ENCODE assay signal across 3 cellular contexts in the genomic region with DNA sequence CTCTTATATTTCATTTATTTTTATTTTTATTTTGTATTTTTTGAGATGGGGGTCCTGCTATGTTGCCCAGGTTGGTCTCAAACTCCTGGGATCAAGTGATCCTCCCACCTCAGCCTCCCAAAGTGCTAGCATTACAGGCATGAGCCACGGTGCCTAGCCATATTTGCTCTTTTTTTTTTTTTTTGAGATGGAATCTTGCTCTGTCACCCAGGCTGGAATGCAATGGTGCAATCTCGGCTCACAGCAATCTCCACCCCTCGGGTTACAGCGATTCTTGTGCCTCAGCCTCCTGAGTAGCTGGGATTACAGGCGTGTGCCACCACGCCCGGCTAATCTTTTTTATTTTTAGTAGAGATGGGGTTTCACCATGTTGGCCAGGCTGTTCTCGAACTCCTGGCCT. TPM values are rescaled to one million over a fixed set of nuclear protein-coding genes. Genes with fewer than 3 reads are reported as not detected.
"Had no signal": no experiment of that assay in that cellular context is flagged by ENCODE, and none has a peak within 500 bp of the region (broad histone marks: within the 10 kb centered on the region; RNA-seq: fewer than 3 reads in every experiment).

No MANE protein-coding gene starts in this region.

RNA-seq across cellular contexts. Expression of gene TFCP2L1, which starts 46.3 kb away (rescaled TPM):
- total RNA-seq: lung microvascular endothelial cell, myocyte had no signal
- polyA plus RNA-seq: naive thymus-derived CD4-positive, alpha-beta T cell had no signal
